37 cellular contexts compared by ENCODE assay signal in genomic region chr2:34524115-34524514, GRCh38.
"Had no signal": no experiment of that assay in that cellular context is flagged by ENCODE, and none has a peak within 500 bp of the region (broad histone marks: within the 10 kb centered on the region; RNA-seq: fewer than 3 reads in every experiment).

No MANE protein-coding gene starts in this region.

- H3K27ac Mint-ChIP-seq: activated B cell treated with CpG ODN at 0.5 μM for 24 hours; activated CD4-positive, alpha-beta memory T cell treated with anti-CD3 and anti-CD28 coated beads for 36 hours; activated CD4-positive, alpha-beta T cell treated with anti-CD3 and anti-CD28 coated beads, Interleukin-2, amount 10 ng/mL, durations not matched to agents 24 days and 14 days; activated CD8-positive, alpha-beta T cell treated with anti-CD3 and anti-CD28 coated beads for 36 hours; activated naive CD4-positive, alpha-beta T cell treated with anti-CD3 and anti-CD28 coated beads for 36 hours; activated naive CD4-positive, alpha-beta T cell treated with anti-CD3 and anti-CD28 coated beads, Interleukin-2, amount 50 U/mL, for 72 hours; activated naive CD8-positive, alpha-beta T cell treated with anti-CD3 and anti-CD28 coated beads for 36 hours; activated T-cell treated with anti-CD3 and anti-CD28 coated beads, Interleukin-2, amount 50 U/mL, for 72 hours; activated T-helper 1 cell treated with anti-CD3 and anti-CD28 coated beads, Interleukin-12 subunit alpha, Interleukin-12 subunit beta, Interleukin-2, Interleukin-4 antibody, amounts not matched to agents 30 ng/mL and 10 ng/mL and 1 ng/mL, durations not matched to agents 14 hours and 24 hours and 36 hours; activated T-helper 17 cell treated with anti-CD3 and anti-CD28 coated beads, Interleukin-2, amount 50 U/mL, for 72 hours; T-helper 1 cell treated with Interleukin-12 subunit alpha and Interleukin-12 subunit beta and Interleukin-4 antibody, amounts not matched to agents 30 μg/mL and 1 μg/mL, for 36 hours; T-helper 2 cell treated with Interferon-gamma antibody and Interleukin-4, amounts not matched to agents 5 μg/mL and 100 μg/mL, for 36 hours had no signal

- H3K36me3 ChIP-seq: adrenal gland, brain microvascular endothelial cell had no signal

- DNase-seq: activated B cell treated with CpG ODN at 0.5 μM for 24 hours; activated CD4-positive, alpha-beta memory T cell treated with anti-CD3 and anti-CD28 coated beads for 36 hours; activated CD4-positive, alpha-beta T cell treated with anti-CD3 and anti-CD28 coated beads for 4 hours; activated CD4-positive, alpha-beta T cell treated with anti-CD3 and anti-CD28 coated beads, Interleukin-2, amount 10 ng/mL, durations not matched to agents 24 days and 14 days; activated CD4-positive, alpha-beta T cell treated with anti-CD3 and anti-CD28 coated beads, Interleukin-2, amount 50 U/mL, for 1 hour; activated CD4-positive, alpha-beta T cell treated with anti-CD3 and anti-CD28 coated beads, Interleukin-2, amount 50 U/mL, for 4 hours; activated CD4-positive, CD25-positive, alpha-beta regulatory T cell treated with anti-CD3 and anti-CD28 coated beads, Interleukin-2, amount 50 U/mL, for 72 hours; activated CD8-positive, alpha-beta memory T cell treated with anti-CD3 and anti-CD28 coated beads, Interleukin-2, amount 50 U/mL, for 4 hours; activated CD8-positive, alpha-beta T cell treated with anti-CD3 and anti-CD28 coated beads for 36 hours; activated effector memory CD4-positive, alpha-beta T cell treated with anti-CD3 and anti-CD28 coated beads, Interleukin-2, amount 50 U/mL, for 16 hours; activated gamma-delta T cell treated with Interleukin-2 at 50 U/mL for 16 hours; activated naive CD4-positive, alpha-beta T cell; activated naive CD4-positive, alpha-beta T cell treated with anti-CD3 and anti-CD28 coated beads for 36 hours; activated naive CD4-positive, alpha-beta T cell treated with anti-CD3 and anti-CD28 coated beads, Interleukin-2, amount 50 U/mL, for 16 hours; activated naive CD8-positive, alpha-beta T cell treated with anti-CD3 and anti-CD28 coated beads for 36 hours; activated T-cell treated with anti-CD3 and anti-CD28 coated beads for 4 hours; activated T-cell treated with anti-CD3 and anti-CD28 coated beads, Interleukin-2, amount 50 U/mL, for 1 hour; activated T-cell treated with anti-CD3 and anti-CD28 coated beads, Interleukin-2, amount 50 U/mL, for 4 hours; activated T-cell treated with anti-CD3 and anti-CD28 coated beads, Interleukin-2, amount 50 U/mL, for 72 hours; adrenal gland; amniotic stem cell; aorta; body of pancreas; brain microvascular endothelial cell; central memory CD4-positive, alpha-beta T cell; SW 1271; T-helper 1 cell; T-helper 2 cell; T-helper 9 cell had no signal

- H3K9me3 Mint-ChIP-seq: activated CD4-positive, alpha-beta T cell treated with anti-CD3 and anti-CD28 coated beads, Interleukin-2, amount 10 ng/mL, durations not matched to agents 24 days and 14 days; activated CD8-positive, alpha-beta T cell treated with anti-CD3 and anti-CD28 coated beads for 36 hours; activated naive CD4-positive, alpha-beta T cell treated with anti-CD3 and anti-CD28 coated beads, Interleukin-2, amount 50 U/mL, for 72 hours; activated T-helper 1 cell treated with anti-CD3 and anti-CD28 coated beads, Interleukin-12 subunit alpha, Interleukin-12 subunit beta, Interleukin-2, Interleukin-4 antibody, amounts not matched to agents 30 ng/mL and 10 ng/mL and 1 ng/mL, durations not matched to agents 14 hours and 24 hours and 36 hours had no signal

- H3K4me3 ChIP-seq: adrenal gland, body of pancreas had no signal

- H3K4me1 Mint-ChIP-seq: activated B cell treated with CpG ODN at 0.5 μM for 24 hours; activated CD4-positive, alpha-beta T cell treated with anti-CD3 and anti-CD28 coated beads, Interleukin-2, amount 10 ng/mL, durations not matched to agents 24 days and 14 days; activated naive CD8-positive, alpha-beta T cell treated with anti-CD3 and anti-CD28 coated beads for 36 hours; activated T-helper 17 cell treated with anti-CD3 and anti-CD28 coated beads, Interleukin-2, amount 50 U/mL, for 72 hours had no signal

- H3K9me3 ChIP-seq: adrenal gland, body of pancreas had no signal

- H3K36me3 Mint-ChIP-seq: activated CD4-positive, alpha-beta memory T cell treated with anti-CD3 and anti-CD28 coated beads for 36 hours; activated naive CD4-positive, alpha-beta T cell treated with anti-CD3 and anti-CD28 coated beads, Interleukin-2, amount 50 U/mL, for 72 hours; activated naive CD8-positive, alpha-beta T cell treated with anti-CD3 and anti-CD28 coated beads for 36 hours had no signal

- H3K4me1 ChIP-seq: adrenal gland had no signal

- H3K27ac ChIP-seq: adrenal gland, body of pancreas, brain microvascular endothelial cell, VCaP had no signal

- H3K27me3 Mint-ChIP-seq: activated B cell treated with CpG ODN at 0.5 μM for 24 hours; activated CD4-positive, alpha-beta memory T cell treated with anti-CD3 and anti-CD28 coated beads for 36 hours; activated CD4-positive, alpha-beta T cell treated with anti-CD3 and anti-CD28 coated beads, Interleukin-2, amount 10 ng/mL, durations not matched to agents 24 days and 14 days; activated CD8-positive, alpha-beta T cell treated with anti-CD3 and anti-CD28 coated beads for 36 hours; activated naive CD8-positive, alpha-beta T cell treated with anti-CD3 and anti-CD28 coated beads for 36 hours; activated T-helper 17 cell treated with anti-CD3 and anti-CD28 coated beads, Interleukin-2, amount 50 U/mL, for 72 hours had no signal

- H3K27me3 ChIP-seq: adrenal gland, body of pancreas, brain microvascular endothelial cell had no signal

- FAIRE-seq: astrocyte, TTC549 had no signal

- ATAC-seq: activated CD8-positive, alpha-beta T cell treated with anti-CD3 and anti-CD28 coated beads for 36 hours; activated naive CD4-positive, alpha-beta T cell treated with anti-CD3 and anti-CD28 coated beads, Interleukin-2, amount 50 U/mL, for 72 hours; activated T-cell treated with anti-CD3 and anti-CD28 coated beads, Interleukin-2, amount 50 U/mL, for 4 hours; activated T-cell treated with anti-CD3 and anti-CD28 coated beads, Interleukin-2, amount 50 U/mL, for 72 hours; activated T-helper 17 cell treated with anti-CD3 and anti-CD28 coated beads, Interleukin-2, amount 50 U/mL, for 72 hours; body of pancreas had no signal

- H3K4me3 Mint-ChIP-seq: activated B cell treated with CpG ODN at 0.5 μM for 24 hours; activated CD4-positive, alpha-beta memory T cell treated with anti-CD3 and anti-CD28 coated beads for 36 hours; activated CD4-positive, alpha-beta T cell treated with anti-CD3 and anti-CD28 coated beads, Interleukin-2, amount 10 ng/mL, durations not matched to agents 24 days and 14 days; activated CD8-positive, alpha-beta T cell treated with anti-CD3 and anti-CD28 coated beads for 36 hours; activated naive CD4-positive, alpha-beta T cell treated with anti-CD3 and anti-CD28 coated beads for 36 hours; activated naive CD8-positive, alpha-beta T cell treated with anti-CD3 and anti-CD28 coated beads for 36 hours; activated T-cell treated with anti-CD3 and anti-CD28 coated beads, Interleukin-2, amount 50 U/mL, for 4 hours; activated T-cell treated with anti-CD3 and anti-CD28 coated beads, Interleukin-2, amount 50 U/mL, for 72 hours; activated T-helper 1 cell treated with anti-CD3 and anti-CD28 coated beads, Interleukin-12 subunit alpha, Interleukin-12 subunit beta, Interleukin-2, Interleukin-4 antibody, amounts not matched to agents 30 ng/mL and 10 ng/mL and 1 ng/mL, durations not matched to agents 14 hours and 24 hours and 36 hours; activated T-helper 17 cell treated with anti-CD3 and anti-CD28 coated beads, Interleukin-2, amount 50 U/mL, for 72 hours; T-helper 1 cell treated with Interleukin-12 subunit alpha and Interleukin-12 subunit beta and Interleukin-4 antibody, amounts not matched to agents 30 μg/mL and 1 μg/mL, for 36 hours; T-helper 2 cell treated with Interferon-gamma antibody and Interleukin-4, amounts not matched to agents 5 μg/mL and 100 μg/mL, for 36 hours had no signal
